8 cellular contexts compared by ENCODE assay signal in genomic region chr3:52216585-52217408, GRCh38. TPM values are rescaled to one million over a fixed set of nuclear protein-coding genes. Genes with fewer than 3 reads are reported as not detected.
DNase-seq lines count a peak whose midpoint lies in the region; ATAC-seq and TF ChIP-seq lines count a peak whose summit lies in the region.

No MANE protein-coding gene starts in this region.

- H3K9me3 Mint-ChIP-seq in osteocyte (ENCODE audit: unreplicated experiment), result no peaks in the 10 kb centered on the region

- TF ChIP-seq CTCF in esophagus squamous epithelium (IDR thresholded peaks at IDR 0.05) (peak in 1 of 6 experiments; percentile 32), osteocyte (IDR thresholded peaks at IDR 0.05) (no peak)

- H3K4me3 ChIP-seq in ACC112 (ENCODE audit: low read depth, low read length) (no peak overlapping the region), esophagus squamous epithelium (no peak overlapping the region)

- H3K27ac Mint-ChIP-seq in osteocyte (ENCODE audit: unreplicated experiment), result peak overlapping the region; percentile 28

- peak overlapping the region; percentile 45; the same call in 1 of the 2 replicates for H3K27ac ChIP-seq in ACC112 (ENCODE audit: low read depth, low read length)
- peak overlapping the region; percentile 81 to 91 (median 86) for H3K27ac ChIP-seq in esophagus squamous epithelium

- peak; percentile 96 for DNase-seq in M059J (ENCODE audit: low read depth)
- peak; percentile 52 for DNase-seq in activated T-cell treated with anti-CD3 and anti-CD28 coated beads for 4 hours
- no peak for DNase-seq in esophagus squamous epithelium (lab: John Stamatoyannopoulos, UW)
- DNase-seq in osteocyte (ENCODE audit: extremely low spot score, unreplicated experiment), result no peak

- intact Hi-C loops in esophagus squamous epithelium (cut with DNase I), result no loop called here

- H3K9me3 ChIP-seq in esophagus squamous epithelium, result no peaks in the 10 kb centered on the region

- H2AFZ ChIP-seq in ACC112 (ENCODE audit: low read length, unreplicated experiment), result no peak overlapping the region

- no peaks in the 10 kb centered on the region for H3K27me3 ChIP-seq in ACC112 (ENCODE audit: insufficient read depth, low read length)
- no peaks in the 10 kb centered on the region for H3K27me3 ChIP-seq in esophagus squamous epithelium

- H3K79me2 ChIP-seq in ACC112 (ENCODE audit: control insufficient read depth, insufficient read depth, low read length, unreplicated experiment), result no peaks in the 10 kb centered on the region

- H3K27me3 Mint-ChIP-seq in osteocyte (ENCODE audit: unreplicated experiment), result no peaks in the 10 kb centered on the region

- WGBS in esophagus squamous epithelium, 2 donors, result 20 to 27% methylated on average over 13 of the region's 13 CpGs

- H3K4me3 Mint-ChIP-seq in osteocyte (ENCODE audit: unreplicated experiment), result no peak overlapping the region

- H3K4me1 ChIP-seq in ACC112 (ENCODE audit: control insufficient read depth, insufficient read depth, low read length, unreplicated experiment) (peaks cover 13% of the 10 kb centered on the region), esophagus squamous epithelium (peaks cover 28 to 60% (median 41%) of the 10 kb centered on the region in 3 donors)

- no peak for ATAC-seq in GM18519 (IDR thresholded peaks at IDR 0.05; ENCODE audit: low FRiP score, unreplicated experiment)
- no peak for ATAC-seq in HG03460 (IDR thresholded peaks at IDR 0.05; ENCODE audit: unreplicated experiment)
- ATAC-seq in HG03432 (IDR thresholded peaks at IDR 0.05; ENCODE audit: unreplicated experiment), result no peak

- no peak for TF ChIP-seq POLR2A in esophagus squamous epithelium (IDR thresholded peaks at IDR 0.05)

- peaks cover 14% of the 10 kb centered on the region; the same call in 1 of the 2 replicates for H3K36me3 ChIP-seq in ACC112 (ENCODE audit: insufficient read depth, low read length)
- peaks cover 13 to 44% (median 19%) of the 10 kb centered on the region in 3 donors for H3K36me3 ChIP-seq in esophagus squamous epithelium

- peaks cover 11% of the 10 kb centered on the region for H3K4me1 Mint-ChIP-seq in osteocyte (ENCODE audit: unreplicated experiment)

- H3K36me3 Mint-ChIP-seq in osteocyte (ENCODE audit: unreplicated experiment), result peaks cover 34% of the 10 kb centered on the region

RNA-seq across cellular contexts. Expression of gene TLR9, which starts 8.6 kb away (rescaled TPM):
- not detected in 2 replicates for total RNA-seq in M059J (2014; rRNA removed; shearing (Covaris generic))
- not detected for total RNA-seq in esophagus squamous epithelium
- not detected in 2 replicates for total RNA-seq in osteocyte

RNA-seq across cellular contexts. Expression of gene ALAS1, which starts 18.8 kb away (rescaled TPM):
- 39.0 and 52.8 TPM in 2 replicates for total RNA-seq in M059J (2014; rRNA removed; shearing (Covaris generic))
- total RNA-seq in esophagus squamous epithelium (10 to 100 TPM; 28.3 to 45.5 (median 35.1) TPM), osteocyte (34.8 and 36.2 TPM in 2 replicates)

RNA-seq across cellular contexts. Expression of gene TWF2, which starts 22.2 kb away (rescaled TPM):
- 38.5 and 51.0 TPM in 2 replicates for total RNA-seq in M059J (2014; rRNA removed; shearing (Covaris generic))
- total RNA-seq in esophagus squamous epithelium (10 to 100 TPM; 31.6 to 74.9 (median 55.7) TPM), osteocyte (55.8 and 58.6 TPM in 2 replicates)

RNA-seq across cellular contexts. Expression of gene PPM1M, which starts 28.8 kb away (rescaled TPM):
- 1.9 and 4.6 TPM in 2 replicates for total RNA-seq in M059J (2014; rRNA removed; shearing (Covaris generic))
- total RNA-seq in esophagus squamous epithelium (10 to 100 TPM in 3 of 4 donors, 1 to 10 TPM in 1; 3.2 to 25.6 (median 12.3) TPM), osteocyte (16.4 and 16.9 TPM in 2 replicates)

Comparison
In these comparisons a context has a peak if more than half of its experiments do, and no peak if none do; other contexts are left out.
1. DNase-seq: peak in M059J (single experiment) and activated T-cell treated with anti-CD3 and anti-CD28 coated beads for 4 hours (single experiment); none in esophagus squamous epithelium (single experiment) and osteocyte (single experiment).